ENCODE assay signal across 8 cellular contexts in the genomic region with DNA sequence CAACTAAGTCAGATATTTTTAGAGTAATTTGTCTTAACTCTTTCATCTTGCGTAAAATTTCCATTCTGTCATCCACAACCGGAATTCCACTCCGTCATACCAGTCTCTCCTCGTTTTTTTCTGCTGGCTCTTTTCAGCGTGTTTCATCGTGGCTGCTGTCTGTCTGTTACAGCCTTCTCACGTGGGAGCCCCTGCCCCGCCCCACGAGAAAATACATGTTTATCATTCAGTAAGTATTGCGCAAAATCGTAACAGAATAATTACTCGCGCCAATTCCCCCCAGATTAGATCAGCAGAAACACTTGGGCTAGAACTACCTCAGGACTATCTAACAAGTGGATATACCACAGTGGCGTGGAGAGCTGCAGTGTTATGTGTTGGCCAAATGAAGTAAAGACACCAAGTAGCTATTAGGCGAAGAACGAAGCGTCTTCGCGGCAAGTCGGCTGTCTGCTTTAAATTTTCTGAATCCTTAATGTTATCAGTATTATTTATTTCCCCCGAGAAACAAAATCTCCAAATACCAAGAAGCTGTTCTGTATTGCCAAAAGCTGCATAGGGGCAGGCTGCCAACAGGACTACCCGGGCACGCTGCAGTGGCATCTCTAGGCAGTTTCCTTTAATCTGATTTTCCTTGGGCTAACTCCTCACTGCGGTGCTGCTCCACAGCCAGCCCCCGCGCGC. TPM values are rescaled to one million over a fixed set of nuclear protein-coding genes. Genes with fewer than 3 reads are reported as not detected.
DNase-seq lines count a peak whose midpoint lies in the region; ATAC-seq, FAIRE-seq and TF ChIP-seq lines count a peak whose summit lies in the region.

No MANE protein-coding gene starts in this region.

- TF ChIP-seq CTCF in IMR-90 (conservative IDR thresholded peaks at IDR 0.05; ENCODE audit: low read depth, low read length), result no peak
- TF ChIP-seq CTCF in bronchial epithelial cell (IDR thresholded peaks at IDR 0.05; ENCODE audit: insufficient read depth, low read length, severe bottlenecking), result no peak

- peak overlapping the region; percentile 29; the same call in 1 of the 2 replicates for H3K56ac ChIP-seq in IMR-90 (ENCODE audit: extremely low read depth, insufficient read depth, low read length)

- no peak for FAIRE-seq in bronchial epithelial cell (lab: Jason Lieb, UNC)

- peak overlapping the region in 1 of 2 experiments; percentile 32; a peak in 1 of 4 replicates for H4K8ac ChIP-seq in IMR-90 (ENCODE audit: low read depth in 2 of 2, low read length in 2 of 2)

- WGBS in IMR-90 (ENCODE audit: extremely low coverage in 2 of 2, insufficient read length in 1 of 2), 2 experiments, result 0% methylated on average over 7 of the region's 27 CpGs; no CpG with 5 or more reads in 1 of the 2 experiments

- peak overlapping the region; percentile 94 for H3K4me2 ChIP-seq in IMR-90 (ENCODE audit: low read depth, low read length)

- no peak overlapping the region for H2BK120ac ChIP-seq in IMR-90 (ENCODE audit: low read depth, low read length)

- no peak overlapping the region for H2AK9ac ChIP-seq in IMR-90 (replicated peaks; ENCODE audit: low read depth, low read length, poor library complexity)

- intact Hi-C loops in IMR-90 (cut with micrococcal nuclease), result loop anchor here (1.0 to 5.0 kb wide), 5 partner anchors 61 to 429 kb away; partner anchors contain the start of gene MLLT3

- H3K23ac ChIP-seq in IMR-90 (ENCODE audit: low read depth, low read length), result no peak overlapping the region

- TF ChIP-seq POLR2A in IMR-90 (IDR thresholded peaks at IDR 0.05; ENCODE audit: low read depth, low read length), result no peak

- no peak overlapping the region for H2BK20ac ChIP-seq in IMR-90 (ENCODE audit: low read depth, low read length)

- peaks cover 8 to 15% of the 10 kb centered on the region in 2 experiments for H3K79me1 ChIP-seq in IMR-90 (ENCODE audit: low read depth in 1 of 2, low read length in 2 of 2)

- no peaks in the 10 kb centered on the region for H3K27me3 ChIP-seq in IMR-90 (ENCODE audit: control insufficient read depth, insufficient read depth, low read length)
- no peaks in the 10 kb centered on the region for H3K27me3 ChIP-seq in bronchial epithelial cell (ENCODE audit: control insufficient read depth, insufficient read depth, low read length)

- no peak overlapping the region for H4K5ac ChIP-seq in IMR-90 (ENCODE audit: low read depth, low read length)

- in situ Hi-C loops in IMR-90 (cut with MboI; ENCODE audit: low sequenced_read_pairs), result no loop called here

- H3K27ac ChIP-seq in IMR-90 (ENCODE audit: insufficient read depth, low read length), result peak overlapping the region; percentile 19

- peaks cover 6% of the 10 kb centered on the region; the same call in 1 of the 2 replicates for H4K20me1 ChIP-seq in IMR-90 (ENCODE audit: insufficient read depth, low read length)

- H3K36me3 ChIP-seq in IMR-90 (ENCODE audit: control insufficient read depth, insufficient read depth, low read length), result no peaks in the 10 kb centered on the region
- H3K36me3 ChIP-seq in bronchial epithelial cell (ENCODE audit: control insufficient read depth, insufficient read depth, low read length), result no peaks in the 10 kb centered on the region

- POLR2A ChIA-PET in IMR-90 (lab: Charles Lee; ENCODE audit: unreplicated experiment), result interaction anchor here (0.6 kb wide), 2 partner anchors 141 to 191 kb away, joined by 3 to 4 read pairs; no protein-coding TSS in a partner anchor

- H3K9ac ChIP-seq in IMR-90 (ENCODE audit: low read depth, low read length), result peak overlapping the region; percentile 36

- TF ChIP-seq RAD21 in IMR-90 (IDR thresholded peaks at IDR 0.05; ENCODE audit: low read length), result no peak

- peak overlapping the region; percentile 27 for H2BK5ac ChIP-seq in IMR-90 (ENCODE audit: low read depth, low read length, poor library complexity, severe bottlenecking)

- peak overlapping the region; percentile 40; the same call in 1 of the 2 replicates for H3K4ac ChIP-seq in IMR-90 (ENCODE audit: low read depth, low read length)

- H3K4me1 ChIP-seq in IMR-90 (ENCODE audit: control insufficient read depth, insufficient read depth, low read length), result 0 out of 2 replicates have a peak, but pooled peaks cover 2% of the 10 kb centered on the region

- dilution Hi-C loops in IMR-90 (cut with HindIII; ENCODE audit: low sequenced_read_pairs, unreplicated experiment), result no loop called here

- H3K18ac ChIP-seq in IMR-90 (ENCODE audit: low read depth, low read length), result peak overlapping the region; percentile 11; the same call in 1 of the 2 replicates

- H2AK5ac ChIP-seq in IMR-90 (ENCODE audit: low read depth, low read length), result peak overlapping the region; percentile 61; the same call in 1 of the 2 replicates

- peak; percentile 45 for DNase-seq in Ammon's horn (ENCODE audit: low spot score)
- DNase-seq in IMR-90, result peak; percentile 70
- peak; percentile 21 for DNase-seq in T-helper 22 cell (ENCODE audit: low read depth)
- peak; percentile 71 for DNase-seq in bronchial epithelial cell (ENCODE audit: low read depth)
- DNase-seq in kidney tubule cell (ENCODE audit: low spot score), result peak; percentile 38
- DNase-seq in stimulated activated CD4-positive, alpha-beta T cell treated with anti-CD3 and anti-CD28 coated beads, Interleukin-1b, Interleukin-23, amount 100 ng/mL, for 4 hours (ENCODE audit: low read depth in 2 of 2), result peak; percentile 21

- no peaks in the 10 kb centered on the region for H3K9me3 ChIP-seq in IMR-90 (ENCODE audit: control insufficient read depth, insufficient read depth, low read length)

- CTCF ChIA-PET in IMR-90 (lab: Yijun Ruan, JAX), result interaction anchor here (1.6 kb wide), 1 partner anchor 258 kb away, joined by 6 read pairs; no protein-coding TSS in a partner anchor

- 0 out of 2 replicates have a peak overlapping the region, but pooled peaks have one; percentile 5 for H3K14ac ChIP-seq in IMR-90 (replicated peaks; ENCODE audit: low read depth, low read length)

- H2AFZ ChIP-seq in IMR-90 (replicated peaks; ENCODE audit: low read length, poor library complexity), result peak overlapping the region; percentile 96

- H2BK15ac ChIP-seq in IMR-90 (ENCODE audit: low read depth, low read length), result no peak overlapping the region

- H3K9me1 ChIP-seq in IMR-90 (ENCODE audit: insufficient read depth, low read length), result peaks cover 3% of the 10 kb centered on the region; the same call in 1 of the 2 replicates

- no peak overlapping the region; the same call in 1 of the 2 replicates for H4K91ac ChIP-seq in IMR-90 (ENCODE audit: insufficient read depth, low read depth, low read length)

- no TSS peak for BruUV-seq in IMR-90 (replicated peaks; lab: Mats Ljungman, UMichigan)

- peak; percentile 11 for ATAC-seq in GM19372 (IDR thresholded peaks at IDR 0.05; ENCODE audit: low read depth, unreplicated experiment)
- peak; percentile 16 for ATAC-seq in IMR-90 (ENCODE audit: low read depth)
- ATAC-seq in HG02610 (IDR thresholded peaks at IDR 0.05; ENCODE audit: unreplicated experiment), result no peak

- H3K4me3 ChIP-seq in IMR-90 (ENCODE audit: insufficient read depth, low read depth, low read length) (peak overlapping the region; percentile 58), bronchial epithelial cell (ENCODE audit: low read depth, low read length) (peak overlapping the region; percentile 80)

TF ChIP-seq in IMR-90, 13 proteins besides CTCF, POLR2A, EP300 and RAD21:
- no peak for TF ChIP-seq SMC3 (IDR thresholded peaks at IDR 0.05; ENCODE audit: low read depth, low read length)
- TF ChIP-seq MAZ (IDR thresholded peaks at IDR 0.05; ENCODE audit: borderline replicate concordance, low read depth, low read length), result peak; percentile 43; the same call in 1 of the 2 replicates
- peak; percentile 85 for TF ChIP-seq MXI1 (IDR thresholded peaks at IDR 0.05; ENCODE audit: borderline replicate concordance, low read depth, low read length)
- TF ChIP-seq, protein P1, sequence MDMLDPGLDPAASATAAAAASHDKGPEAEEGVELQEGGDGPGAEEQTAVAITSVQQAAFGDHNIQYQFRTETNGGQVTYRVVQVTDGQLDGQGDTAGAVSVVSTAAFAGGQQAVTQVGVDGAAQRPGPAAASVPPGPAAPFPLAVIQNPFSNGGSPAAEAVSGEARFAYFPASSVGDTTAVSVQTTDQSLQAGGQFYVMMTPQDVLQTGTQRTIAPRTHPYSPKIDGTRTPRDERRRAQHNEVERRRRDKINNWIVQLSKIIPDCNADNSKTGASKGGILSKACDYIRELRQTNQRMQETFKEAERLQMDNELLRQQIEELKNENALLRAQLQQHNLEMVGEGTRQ (IDR thresholded peaks at IDR 0.05; ENCODE audit: low read depth, low read length), result peak; percentile 47; the same call in 1 of the 2 replicates
- TF ChIP-seq CEBPB (IDR thresholded peaks at IDR 0.05; ENCODE audit: low read depth, low read length), result peak; percentile 95
- TF ChIP-seq NFE2L2 (IDR thresholded peaks at IDR 0.05; ENCODE audit: low read depth, low read length), result no peak
- peak; percentile 73 for TF ChIP-seq BHLHE40 (IDR thresholded peaks at IDR 0.05; ENCODE audit: low read depth, low read length)
- no peak for TF ChIP-seq ELK1 (IDR thresholded peaks at IDR 0.05; ENCODE audit: borderline replicate concordance, low read depth, low read length)
- TF ChIP-seq RFX5 (IDR thresholded peaks at IDR 0.05; ENCODE audit: low read depth, low read length), result no peak
- no peak for TF ChIP-seq FOS (IDR thresholded peaks at IDR 0.05; ENCODE audit: low read depth, low read length)

RNA-seq across cellular contexts. Expression of gene FOCAD, which starts 0.6 kb away (rescaled TPM):
- total RNA-seq in IMR-90 (2012; rRNA removed) (73.9 and 91.2 TPM in 2 replicates), bronchial epithelial cell (28.4 and 34.3 TPM in 2 replicates)
- polyA plus RNA-seq in IMR-90 (2012; rRNA removed), result 21.2 and 28.8 TPM in 2 replicates
- 6.6 and 26.5 TPM in 2 replicates for polyA plus RNA-seq in IMR-90 (2012; cell fraction: cytosol; rRNA removed)
- 22.3 and 54.3 TPM in 2 replicates for polyA plus RNA-seq in IMR-90 (2012; cell fraction: nucleus; rRNA removed; ENCODE audit: low replicate concordance)

Comparison
In these comparisons a context has a peak if more than half of its experiments do, and no peak if none do; other contexts are left out.
1. DNase-seq: peak in every context shown above with its lines; median percentile 71 in bronchial epithelial cell; 70 in IMR-90; 45 in Ammon's horn; 38 in kidney tubule cell; 21 in T-helper 22 cell; 21 in stimulated activated CD4-positive, alpha-beta T cell treated with anti-CD3 and anti-CD28 coated beads, Interleukin-1b, Interleukin-23, amount 100 ng/mL, for 4 hours.